ENCODE assay signal across 22 cellular contexts in the genomic region with DNA sequence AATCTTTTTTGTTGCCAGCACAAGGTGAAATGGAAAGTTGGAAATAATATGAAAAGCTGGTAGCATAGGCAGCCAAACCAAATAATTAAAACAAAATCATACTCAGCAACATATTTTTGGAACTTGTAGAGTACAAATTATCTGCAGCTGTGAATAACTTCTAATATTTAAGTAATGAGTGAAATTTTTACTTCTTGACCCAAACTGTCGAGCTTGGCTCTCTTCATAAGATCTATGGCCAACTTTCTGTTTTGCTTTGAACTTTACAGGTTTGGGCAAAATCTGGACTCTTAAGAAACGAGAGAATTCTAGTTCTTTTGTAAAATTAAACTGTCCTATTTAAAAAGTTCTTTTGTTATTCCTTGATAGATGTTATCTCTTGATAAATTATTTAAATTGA. TPM values are rescaled to one million over a fixed set of nuclear protein-coding genes. Genes with fewer than 3 reads are reported as not detected.
"Had no signal": no experiment of that assay in that cellular context is flagged by ENCODE, and none has a peak within 500 bp of the region (broad histone marks: within the 10 kb centered on the region; RNA-seq: fewer than 3 reads in every experiment).

No MANE protein-coding gene starts in this region.

- DNase-seq: activated CD4-positive, alpha-beta T cell treated with anti-CD3 and anti-CD28 coated beads for 4 hours; activated CD8-positive, alpha-beta memory T cell treated with anti-CD3 and anti-CD28 coated beads, Interleukin-2, amount 50 U/mL, for 4 hours; activated CD8-positive, alpha-beta T cell treated with anti-CD3 and anti-CD28 coated beads for 36 hours; activated gamma-delta T cell treated with Interleukin-2 at 50 U/mL for 16 hours; activated naive CD4-positive, alpha-beta T cell treated with anti-CD3 and anti-CD28 coated beads, Interleukin-2, amount 10 ng/mL, durations not matched to agents 7 days and 5 days; activated naive CD8-positive, alpha-beta T cell treated with anti-CD3 and anti-CD28 coated beads for 36 hours; activated T-cell treated with anti-CD3 and anti-CD28 coated beads, Interleukin-2, amount 50 U/mL, for 72 hours; brain microvascular endothelial cell; MG63; NCI-H1105; NCI-H1436 treated with DMSO at 0.1 percent for 48 hours; NCI-H187; NCI-H2081; NCI-H510A treated with DMSO at 0.1 percent for 48 hours; NCI-H69; NK-92 treated with Interleukin-12 subunit alpha and Interleukin-12 subunit beta, amount 100 ng/mL, for 24 hours; OCI-M1; RPMI8226; SHP77 treated with DMSO at 0.1 percent for 48 hours had no signal

- ATAC-seq: activated CD4-positive, CD25-positive, alpha-beta regulatory T cell treated with anti-CD3 and anti-CD28 coated beads, Interleukin-2, amount 50 U/mL, for 24 hours; activated CD8-positive, alpha-beta T cell treated with anti-CD3 and anti-CD28 coated beads for 36 hours; activated T-cell treated with anti-CD3 and anti-CD28 coated beads, Interleukin-2, amount 50 U/mL, for 72 hours; Panc1 had no signal

- H3K4me3 ChIP-seq: MG63 had no signal

- H3K36me3 ChIP-seq: brain microvascular endothelial cell, MG63 had no signal

- H3K27ac ChIP-seq: brain microvascular endothelial cell had no signal

- H3K27me3 ChIP-seq: brain microvascular endothelial cell, MG63 had no signal

RNA-seq across cellular contexts. Expression of gene CCDC102B, which starts 25.6 kb away (rescaled TPM):
- total RNA-seq: SK-MEL-5 had no signal
